Comparison of ENCODE assay signal across 8 cellular contexts in genomic region chr16:50202926-50203624, GRCh38. TPM values are rescaled to one million over a fixed set of nuclear protein-coding genes. Genes with fewer than 3 reads are reported as not detected.
A peak's percentile ranks its signal among the peaks of the same experiment; 100 is the strongest.
DNase-seq lines count a peak whose midpoint lies in the region; ATAC-seq and TF ChIP-seq lines count a peak whose summit lies in the region.

No MANE protein-coding gene starts in this region.

- H3K36me3 ChIP-seq in BLaER1 treated with 17β-estradiol and CSF1 and Interleukin-3, amounts not matched to agents 10 nM and 100 nM, result 0 out of 22 replicates have a peak, but pooled peaks cover 0 to 7% (median 0%) of the 10 kb centered on the region in 11 experiments

- H3K4me2 ChIP-seq in BLaER1 treated with 17β-estradiol and CSF1 and Interleukin-3, amounts not matched to agents 10 nM and 100 nM, result peak overlapping the region in 10 of 11 experiments; percentile 1 to 44 (median 33); a peak in 12 of 22 replicates

- no peak overlapping the region for H3K27ac ChIP-seq in BLaER1 treated with 17β-estradiol and CSF1 and Interleukin-3, amounts not matched to agents 10 nM and 100 nM
- H3K27ac ChIP-seq in epithelial cell of prostate (peak overlapping the region; percentile 47), substantia nigra (ENCODE audit: low read depth, low read length, poor library complexity, severe bottlenecking) (no peak overlapping the region)

- TF ChIP-seq CTCF in omental fat pad (IDR thresholded peaks at IDR 0.05), result no peak

- no peak overlapping the region for H3K9ac ChIP-seq in BLaER1 treated with 17β-estradiol and CSF1 and Interleukin-3, amounts not matched to agents 10 nM and 100 nM

- no peaks in the 10 kb centered on the region for H3K27me3 ChIP-seq in BLaER1 treated with 17β-estradiol and CSF1 and Interleukin-3, amounts not matched to agents 10 nM and 100 nM

- H3K9me3 ChIP-seq in BLaER1 treated with 17β-estradiol and CSF1 and Interleukin-3, amounts not matched to agents 10 nM and 100 nM (replicated peaks in 1 of 11), result peaks cover 0 to 8% (median 0%) of the 10 kb centered on the region in 11 experiments; a peak in 4 of 22 replicates

- peaks cover 35 to 54% (median 39%) of the 10 kb centered on the region in 10 experiments for H3K4me1 ChIP-seq in BLaER1 treated with 17β-estradiol and CSF1 and Interleukin-3, amounts not matched to agents 10 nM and 100 nM

- H4K20me1 ChIP-seq in BLaER1 treated with 17β-estradiol and CSF1 and Interleukin-3, amounts not matched to agents 10 nM and 100 nM, result peaks cover 18 to 92% (median 45%) of the 10 kb centered on the region in 11 experiments; a peak in 19 of 22 replicates

- ATAC-seq in omental fat pad (ENCODE audit: low FRiP score) (peak; percentile 85), GM19023 (IDR thresholded peaks at IDR 0.05; ENCODE audit: unreplicated experiment) (no peak)

- H3K4me3 ChIP-seq in BLaER1 treated with 17β-estradiol and CSF1 and Interleukin-3, amounts not matched to agents 10 nM and 100 nM, result no peak overlapping the region

- DNase-seq in NCI-H2227 treated with DMSO at 0.1 percent for 48 hours (lab: John Stamatoyannopoulos, UW) (peak; percentile 67), epithelial cell of prostate (ENCODE audit: low read depth, low spot score) (no peak), omental fat pad (ENCODE audit: low spot score) (no peak), NCI-H2171 (lab: John Stamatoyannopoulos, UW) (no peak), substantia nigra (lab: John Stamatoyannopoulos, UW) (no peak), NCI-H2171 treated with DMSO at 0.1 percent for 48 hours (lab: John Stamatoyannopoulos, UW) (no peak)

RNA-seq across cellular contexts. Expression of gene TENT4B, which starts 50.0 kb away (rescaled TPM):
- total RNA-seq in omental fat pad, result 10 to 100 TPM; 10.7 to 15.6 (median 13.2) TPM
